16 cellular contexts compared by ENCODE assay signal in the genomic region with DNA sequence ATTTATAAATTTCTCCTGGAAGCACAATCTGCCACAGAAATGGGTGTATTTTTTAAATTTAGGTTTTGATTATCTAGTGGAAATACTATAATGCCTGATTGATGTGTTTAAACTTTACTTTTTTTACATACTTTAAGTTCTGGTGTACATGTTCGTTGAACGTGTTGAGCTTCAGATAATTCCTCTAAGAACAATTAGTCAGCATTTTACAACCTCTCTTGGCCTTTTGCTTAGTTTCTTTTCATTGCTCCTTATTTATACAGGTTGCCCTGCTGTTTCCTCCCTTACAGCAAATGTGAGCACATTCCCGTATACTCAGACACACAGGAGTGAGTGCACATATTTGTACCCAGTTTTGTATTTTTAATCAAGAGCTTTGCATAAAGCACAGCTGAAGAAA.
"Had no signal": no experiment of that assay in that cellular context is flagged by ENCODE, and none has a peak within 500 bp of the region (broad histone marks: within the 10 kb centered on the region; RNA-seq: fewer than 3 reads in every experiment).

No MANE protein-coding gene starts in this region.

- H3K27ac Mint-ChIP-seq: dendritic cell treated with granulocyte-macrophage colony-stimulating factor and Interleukin-4, amounts not matched to agents 40 ng/mL and 50 ng/mL, for 4 days; effector memory CD8-positive, alpha-beta T cell; naive thymus-derived CD4-positive, alpha-beta T cell; stimulated activated naive B cell treated with anti-CD40 and anti-IgM and Interleukin-4, amounts not matched to agents 10 μg/mL and 1 μg/mL and 100 μg/mL, for 72 hours; stimulated activated naive CD8-positive, alpha-beta T cell treated with anti-CD3 and anti-CD28 coated beads, Interleukin-15, amount 100 ng/mL, for 72 hours had no signal

- H3K36me3 Mint-ChIP-seq: naive thymus-derived CD4-positive, alpha-beta T cell; stimulated activated naive B cell treated with anti-CD40 and anti-IgM and Interleukin-4, amounts not matched to agents 10 μg/mL and 1 μg/mL and 100 μg/mL, for 72 hours had no signal

- H3K9me3 ChIP-seq: neutrophil, psoas muscle, sigmoid colon, thoracic aorta, transverse colon had no signal

- H3K27me3 ChIP-seq: foreskin keratinocyte, neutrophil, sigmoid colon, transverse colon had no signal

- H3K27me3 Mint-ChIP-seq: dendritic cell treated with granulocyte-macrophage colony-stimulating factor and Interleukin-4, amounts not matched to agents 40 ng/mL and 50 ng/mL, for 4 days; effector memory CD8-positive, alpha-beta T cell; naive thymus-derived CD4-positive, alpha-beta T cell; stimulated activated naive B cell treated with anti-CD40 and anti-IgM and Interleukin-4, amounts not matched to agents 10 μg/mL and 1 μg/mL and 100 μg/mL, for 72 hours; stimulated activated naive CD8-positive, alpha-beta T cell treated with anti-CD3 and anti-CD28 coated beads, Interleukin-15, amount 100 ng/mL, for 72 hours had no signal

- ATAC-seq: effector memory CD8-positive, alpha-beta T cell; foreskin keratinocyte; naive thymus-derived CD4-positive, alpha-beta T cell; psoas muscle; stimulated activated naive B cell treated with anti-CD40 and anti-IgM and Interleukin-4, amounts not matched to agents 10 μg/mL and 1 μg/mL and 100 μg/mL, for 72 hours; stimulated activated naive CD8-positive, alpha-beta T cell treated with anti-CD3 and anti-CD28 coated beads, Interleukin-15, amount 100 ng/mL, for 72 hours had no signal

- H3K9me3 Mint-ChIP-seq: dendritic cell treated with granulocyte-macrophage colony-stimulating factor and Interleukin-4, amounts not matched to agents 40 ng/mL and 50 ng/mL, for 4 days; stimulated activated naive CD8-positive, alpha-beta T cell treated with anti-CD3 and anti-CD28 coated beads, Interleukin-15, amount 100 ng/mL, for 72 hours had no signal

- H3K4me1 Mint-ChIP-seq: naive thymus-derived CD4-positive, alpha-beta T cell; stimulated activated naive B cell treated with anti-CD40 and anti-IgM and Interleukin-4, amounts not matched to agents 10 μg/mL and 1 μg/mL and 100 μg/mL, for 72 hours; stimulated activated naive CD8-positive, alpha-beta T cell treated with anti-CD3 and anti-CD28 coated beads, Interleukin-15, amount 100 ng/mL, for 72 hours had no signal

- DNase-seq: effector memory CD8-positive, alpha-beta T cell; erythroblast; foreskin keratinocyte; mesendoderm; naive thymus-derived CD4-positive, alpha-beta T cell; psoas muscle; sigmoid colon; stimulated activated CD4-positive, alpha-beta T cell treated with anti-CD3 and anti-CD28 coated beads, Interleukin-2, amount 100 ng/mL, for 24 hours; stimulated activated CD4-positive, alpha-beta T cell treated with anti-CD3 and anti-CD28 coated beads, Interleukin-4, amount 100 ng/mL, for 4 hours; stimulated activated naive B cell treated with anti-CD40 and anti-IgM and Interleukin-4, amounts not matched to agents 10 μg/mL and 1 μg/mL and 100 μg/mL, for 72 hours; stimulated activated naive CD8-positive, alpha-beta T cell treated with anti-CD3 and anti-CD28 coated beads, Interleukin-15, amount 100 ng/mL, for 72 hours; transverse colon had no signal

- H3K4me3 ChIP-seq: psoas muscle, sigmoid colon, skin epidermis, thoracic aorta, transverse colon had no signal

- H3K36me3 ChIP-seq: neutrophil, sigmoid colon, thoracic aorta, transverse colon had no signal

- H3K4me1 ChIP-seq: foreskin keratinocyte, psoas muscle, sigmoid colon, transverse colon had no signal

- H3K4me3 Mint-ChIP-seq: dendritic cell treated with granulocyte-macrophage colony-stimulating factor and Interleukin-4, amounts not matched to agents 40 ng/mL and 50 ng/mL, for 4 days; effector memory CD8-positive, alpha-beta T cell; naive thymus-derived CD4-positive, alpha-beta T cell; stimulated activated naive B cell treated with anti-CD40 and anti-IgM and Interleukin-4, amounts not matched to agents 10 μg/mL and 1 μg/mL and 100 μg/mL, for 72 hours; stimulated activated naive CD8-positive, alpha-beta T cell treated with anti-CD3 and anti-CD28 coated beads, Interleukin-15, amount 100 ng/mL, for 72 hours had no signal

- H3K27ac ChIP-seq: foreskin keratinocyte, neutrophil, psoas muscle, sigmoid colon, skin epidermis, thoracic aorta, transverse colon had no signal
